ENCODE assay signal across 8 cellular contexts in the genomic region with DNA sequence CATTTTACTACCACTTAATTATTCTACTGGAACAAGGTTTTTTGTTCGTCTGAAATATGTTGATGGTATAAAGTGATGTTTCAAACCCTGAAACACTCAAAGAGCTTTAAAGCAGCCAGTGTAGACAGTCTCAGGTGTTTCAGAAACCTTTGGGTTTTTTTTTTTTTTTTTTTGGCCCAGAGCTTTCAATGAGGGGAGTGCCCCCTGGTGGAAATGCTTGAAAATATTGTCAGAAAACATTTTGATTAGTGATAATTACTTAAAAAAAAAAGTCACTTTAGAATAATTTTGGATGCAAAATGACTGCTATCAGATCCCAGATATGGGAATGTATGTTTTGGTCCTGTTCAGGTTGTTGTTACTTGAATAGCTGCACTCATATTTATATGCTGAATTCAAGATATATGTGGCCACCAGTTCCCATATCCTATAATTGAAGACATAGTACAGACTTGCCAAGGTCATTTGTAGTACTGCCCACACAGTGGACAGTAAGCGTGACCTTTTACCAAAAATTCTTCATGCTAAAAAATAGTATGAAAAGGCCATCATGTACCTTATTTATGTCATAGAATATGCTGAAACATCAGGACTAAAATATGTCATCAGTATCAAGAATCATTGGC. TPM values are rescaled to one million over a fixed set of nuclear protein-coding genes. Genes with fewer than 3 reads are reported as not detected.
A peak's percentile ranks its signal among the peaks of the same experiment; 100 is the strongest.
DNase-seq lines count a peak whose midpoint lies in the region; ATAC-seq and TF ChIP-seq lines count a peak whose summit lies in the region.

No MANE protein-coding gene starts in this region.

- WGBS in aorta, 2 donors = 52 to 56% methylated on average over 2 of the region's 2 CpGs

- no peak overlapping the region for H3K4me3 Mint-ChIP-seq in activated CD8-positive, alpha-beta T cell treated with anti-CD3 and anti-CD28 coated beads, Interleukin-2, amount 10 ng/mL, durations not matched to agents 7 days and 5 days

- H3K27ac Mint-ChIP-seq in activated CD8-positive, alpha-beta T cell treated with anti-CD3 and anti-CD28 coated beads, Interleukin-2, amount 10 ng/mL, durations not matched to agents 7 days and 5 days = no peak overlapping the region

- no peaks in the 10 kb centered on the region for H3K9me3 Mint-ChIP-seq in activated CD8-positive, alpha-beta T cell treated with anti-CD3 and anti-CD28 coated beads, Interleukin-2, amount 10 ng/mL, durations not matched to agents 7 days and 5 days (ENCODE audit: insufficient read depth)

- H3K27me3 Mint-ChIP-seq in activated CD8-positive, alpha-beta T cell treated with anti-CD3 and anti-CD28 coated beads, Interleukin-2, amount 10 ng/mL, durations not matched to agents 7 days and 5 days (ENCODE audit: low read depth) = no peaks in the 10 kb centered on the region

- DNase-seq in activated T-cell treated with anti-CD3 and anti-CD28 coated beads for 4 hours = peak; percentile 25
- DNase-seq in activated T-cell treated with anti-CD3 and anti-CD28 coated beads, Interleukin-2, amount 50 U/mL, for 1 hour = no peak
- DNase-seq in LHCN-M2 (ENCODE audit: low read depth) = peak; percentile 5
- peak; percentile 39 for DNase-seq in activated CD8-positive, alpha-beta T cell treated with anti-CD3 and anti-CD28 coated beads, Interleukin-2, amount 10 ng/mL, durations not matched to agents 7 days and 5 days
- no peak for DNase-seq in kidney epithelial cell (ENCODE audit: low read depth)
- no peak for DNase-seq in aorta
- no peak for DNase-seq in COLO668 (lab: John Stamatoyannopoulos, UW; ENCODE audit: unreplicated experiment)
- DNase-seq in stimulated activated CD4-positive, alpha-beta T cell treated with anti-CD3 and anti-CD28 coated beads, Interleukin-1b, Interleukin-23, amount 100 ng/mL, for 48 hours = no peak

- no peaks in the 10 kb centered on the region for H3K4me1 ChIP-seq in aorta (ENCODE audit: control insufficient read depth in 1 of 2, insufficient read depth in 2 of 2, low read length in 2 of 2)

- CTCF ChIA-PET in activated CD8-positive, alpha-beta T cell treated with anti-CD3 and anti-CD28 coated beads, Interleukin-2, amount 10 ng/mL, durations not matched to agents 7 days and 5 days (lab: Charles Lee) = interaction anchor here (0.6 to 3.9 kb wide), 23 partner anchors 8 to 495 kb away, joined by 3 to 36 read pairs (median 5); no protein-coding TSS in a partner anchor

- no peaks in the 10 kb centered on the region for H3K27me3 ChIP-seq in kidney epithelial cell (ENCODE audit: control insufficient read depth, insufficient read depth, low read length)
- no peaks in the 10 kb centered on the region for H3K27me3 ChIP-seq in aorta (ENCODE audit: control insufficient read depth in 1 of 2, insufficient read depth in 2 of 2, low read length in 1 of 2)

- ATAC-seq in activated CD8-positive, alpha-beta T cell treated with anti-CD3 and anti-CD28 coated beads, Interleukin-2, amount 10 ng/mL, durations not matched to agents 7 days and 5 days = peak; percentile 21
- no peak for ATAC-seq in aorta (ENCODE audit: low FRiP score)

- no peaks in the 10 kb centered on the region for H3K36me3 ChIP-seq in kidney epithelial cell (ENCODE audit: control insufficient read depth, insufficient read depth, low read length)
- H3K36me3 ChIP-seq in aorta (ENCODE audit: control insufficient read depth in 1 of 2, insufficient read depth in 2 of 2, low read length in 1 of 2) = peaks cover 0 to 3% of the 10 kb centered on the region in 2 donors

- intact Hi-C loops in aorta (cut with DNase I) = no loop called here

- POLR2A ChIA-PET in activated CD8-positive, alpha-beta T cell treated with anti-CD3 and anti-CD28 coated beads, Interleukin-2, amount 10 ng/mL, durations not matched to agents 7 days and 5 days (lab: Charles Lee) = no interaction called here

- H3K4me1 Mint-ChIP-seq in activated CD8-positive, alpha-beta T cell treated with anti-CD3 and anti-CD28 coated beads, Interleukin-2, amount 10 ng/mL, durations not matched to agents 7 days and 5 days (ENCODE audit: low read depth) = peaks cover 77% of the 10 kb centered on the region

- no peak overlapping the region for H3K4me3 ChIP-seq in kidney epithelial cell (ENCODE audit: low read depth, low read length)
- no peak overlapping the region for H3K4me3 ChIP-seq in aorta (ENCODE audit: low read length in 2 of 2)

- TF ChIP-seq CTCF in kidney epithelial cell (IDR thresholded peaks at IDR 0.05; ENCODE audit: insufficient read depth, low read length, poor library complexity, severe bottlenecking) = peak; percentile 60

- peaks cover 72% of the 10 kb centered on the region for H3K36me3 Mint-ChIP-seq in activated CD8-positive, alpha-beta T cell treated with anti-CD3 and anti-CD28 coated beads, Interleukin-2, amount 10 ng/mL, durations not matched to agents 7 days and 5 days (ENCODE audit: low read depth)

- H3K27ac ChIP-seq in aorta (ENCODE audit: low read depth in 1 of 2, low read length in 2 of 2) = no peak overlapping the region

- H3K9me3 ChIP-seq in aorta (ENCODE audit: control insufficient read depth, low read length) = no peaks in the 10 kb centered on the region

RNA-seq across cellular contexts. Expression of a gene that starts 35.9 kb away (rescaled TPM):
- total RNA-seq in LHCN-M2 (2014; rRNA removed) (0.64 and 2.6 TPM in 2 replicates), kidney epithelial cell (3.4 and 7.4 TPM in 2 replicates), aorta (10 to 100 TPM; 37.2 to 41.1 TPM)
- 0.73 TPM for polyA plus RNA-seq in LHCN-M2 (2012)
- 100 to 1,000 TPM; 268 to 273 TPM for total RNA-seq in activated CD8-positive, alpha-beta T cell treated with anti-CD3 and anti-CD28 coated beads, Interleukin-2, amount 10 ng/mL, durations not matched to agents 7 days and 5 days
- 10 to 100 TPM; 10.8 to 17.0 TPM for polyA plus RNA-seq in aorta

Comparison
In these comparisons a context has a peak if more than half of its experiments do, and no peak if none do; other contexts are left out.
1. DNase-seq: peak in activated T-cell treated with anti-CD3 and anti-CD28 coated beads for 4 hours (single experiment), LHCN-M2 (single experiment) and activated CD8-positive, alpha-beta T cell treated with anti-CD3 and anti-CD28 coated beads, Interleukin-2, amount 10 ng/mL, durations not matched to agents 7 days and 5 days (single experiment); none in activated T-cell treated with anti-CD3 and anti-CD28 coated beads, Interleukin-2, amount 50 U/mL, for 1 hour (single experiment), kidney epithelial cell (single experiment), aorta (0 of 2), COLO668 (single experiment) and stimulated activated CD4-positive, alpha-beta T cell treated with anti-CD3 and anti-CD28 coated beads, Interleukin-1b, Interleukin-23, amount 100 ng/mL, for 48 hours (single experiment).
2. RNA of a gene that starts 35.9 kb away (total RNA-seq): 268 to 273 TPM in activated CD8-positive, alpha-beta T cell treated with anti-CD3 and anti-CD28 coated beads, Interleukin-2, amount 10 ng/mL, durations not matched to agents 7 days and 5 days; 37.2 to 41.1 TPM in aorta, 3.4 to 7.4 TPM in kidney epithelial cell and 0.64 to 2.6 TPM in LHCN-M2; every median in the first group is over 4 times any median in the second.